9 cellular contexts compared by ENCODE assay signal in the genomic region with DNA sequence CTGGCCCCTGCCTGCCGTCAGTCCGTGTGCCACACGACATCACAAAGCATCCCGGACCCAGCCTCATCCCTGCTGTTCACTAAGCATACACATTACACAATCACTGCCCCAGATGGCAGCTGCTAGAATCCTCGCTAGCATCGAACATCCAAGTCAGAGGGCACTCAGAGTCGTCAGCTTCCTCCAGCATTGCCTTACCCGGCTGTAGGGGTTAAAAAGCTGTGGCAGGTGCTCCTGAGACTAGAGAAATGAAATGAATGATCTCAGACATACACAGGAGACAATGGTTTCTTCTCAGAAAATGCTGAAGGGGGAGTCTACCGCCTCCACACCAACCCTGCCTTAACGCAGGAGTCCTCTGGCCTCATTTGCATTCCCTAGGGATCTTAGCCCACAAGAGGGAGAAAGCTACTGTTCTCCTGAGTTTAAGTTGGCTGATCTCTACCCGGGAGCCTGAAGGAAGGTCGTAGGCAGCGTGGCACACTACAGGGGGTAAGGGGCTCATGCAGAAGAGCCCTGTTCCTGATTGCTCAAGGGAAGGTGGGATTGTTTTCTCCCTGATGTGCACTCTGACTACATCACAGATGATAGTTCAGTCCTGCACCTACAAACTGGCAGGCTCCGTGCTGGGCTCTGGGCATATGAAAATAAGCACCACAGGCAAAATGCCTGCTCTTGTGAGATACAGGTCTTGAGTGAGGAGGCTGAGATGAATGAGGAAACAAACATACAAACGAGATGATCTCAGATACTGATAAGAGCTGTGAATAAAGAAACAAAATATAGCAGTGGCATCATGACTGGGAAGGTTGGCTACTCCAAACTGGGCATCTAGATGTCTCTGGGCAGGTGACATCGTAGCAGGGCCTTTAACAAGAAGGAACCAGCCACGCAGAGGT. TPM values are rescaled to one million over a fixed set of nuclear protein-coding genes. Genes with fewer than 3 reads are reported as not detected.
DNase-seq lines count a peak whose midpoint lies in the region; ATAC-seq and TF ChIP-seq lines count a peak whose summit lies in the region.
"Had no signal": no experiment of that assay in that cellular context is flagged by ENCODE, and none has a peak within 500 bp of the region (broad histone marks: within the 10 kb centered on the region; RNA-seq: fewer than 3 reads in every experiment).

No MANE protein-coding gene starts in this region.

- H3K27ac ChIP-seq in MM.1S (ENCODE audit: low read length), result no peak overlapping the region
- H3K27ac ChIP-seq: SK-N-MC had no signal

- no peak overlapping the region for H3K9ac ChIP-seq in MM.1S (ENCODE audit: low read length)

- H3K4me3 ChIP-seq in MM.1S (ENCODE audit: low read length), result no peak overlapping the region
- H3K4me3 ChIP-seq: SK-N-MC had no signal

- H3K4me3 Mint-ChIP-seq in T-cell, result peak overlapping the region in 2 of 3 donors; percentile 75 to 83

- peaks cover 10% of the 10 kb centered on the region for H4K20me1 ChIP-seq in MM.1S (ENCODE audit: insufficient read depth, low read length)

- DNase-seq in Ammon's horn (ENCODE audit: low spot score) (peak; percentile 54), KBM-7 (peak; percentile 35), T-cell (no peak), left lobe of liver (ENCODE audit: low spot score) (peak; percentile 61), NCI-H1105 (lab: John Stamatoyannopoulos, UW) (no peak), MM.1S (no peak)
- DNase-seq in activated T-cell treated with anti-CD3 and anti-CD28 coated beads, Interleukin-2, amount 50 U/mL, for 48 hours, result no peak

- H3K27me3 Mint-ChIP-seq in T-cell, result no peaks in the 10 kb centered on the region

- H3K27me3 ChIP-seq in MM.1S (replicated peaks; ENCODE audit: insufficient read depth, low read length), result peaks cover 32% of the 10 kb centered on the region

- peak overlapping the region; percentile 75 to 97 for H3K27ac Mint-ChIP-seq in T-cell

- in situ Hi-C loops in KBM-7 (cut with MboI; ENCODE audit: low pct_unique_long_range_greater_than_20kb, low sequenced_read_pairs), result no loop called here

- TF ChIP-seq CTCF in MM.1S (IDR thresholded peaks at IDR 0.05; ENCODE audit: low read length), result no peak

- H3K4me1 Mint-ChIP-seq in T-cell, result peaks cover 60 to 64% (median 61%) of the 10 kb centered on the region in 3 donors

- H3F3A ChIP-seq in MM.1S (ENCODE audit: insufficient read depth, low read length), result peaks cover 8% of the 10 kb centered on the region; the same call in 1 of the 2 replicates

- ATAC-seq in T-cell (replicated peaks in 1 of 4) (no peak), left lobe of liver (peak; percentile 41), HG02938 (IDR thresholded peaks at IDR 0.05; ENCODE audit: unreplicated experiment) (no peak)

- no peaks in the 10 kb centered on the region for H3K36me3 ChIP-seq in MM.1S (replicated peaks; ENCODE audit: insufficient read depth, low read length)

- H3K79me2 ChIP-seq in MM.1S (ENCODE audit: low read length), result peaks cover 17% of the 10 kb centered on the region

- H2AFZ ChIP-seq in MM.1S (ENCODE audit: low read length), result no peak overlapping the region

- POLR2A ChIA-PET in T-cell (lab: Charles Lee), result interaction anchor here in 1 of 2 donors (0.6 kb wide), 1 partner anchor 9 kb away, joined by 3 read pairs; no protein-coding TSS in a partner anchor

- no peak overlapping the region for H3K4me2 ChIP-seq in MM.1S (ENCODE audit: low read depth, low read length)

- H3K4me1 ChIP-seq in MM.1S (ENCODE audit: low read length), result peaks cover 15% of the 10 kb centered on the region

- H3K9me3 Mint-ChIP-seq in T-cell, result no peaks in the 10 kb centered on the region

- no peaks in the 10 kb centered on the region for H3K9me3 ChIP-seq in MM.1S (replicated peaks; ENCODE audit: insufficient read depth, low read length)

- no peaks in the 10 kb centered on the region for H3K36me3 Mint-ChIP-seq in T-cell

- CTCF ChIA-PET in T-cell (lab: Charles Lee), result no interaction called here

- no peaks in the 10 kb centered on the region for H3K9me2 ChIP-seq in MM.1S (replicated peaks; ENCODE audit: insufficient read depth, low read length)

RNA-seq across cellular contexts. Expression of gene KIAA0232, which starts 2.6 kb away (rescaled TPM):
- total RNA-seq in T-cell, result 10 to 100 TPM; 16.5 to 20.9 (median 19.3) TPM
- 16.6 TPM for total RNA-seq in left lobe of liver

Comparison
In these comparisons a context has a peak if more than half of its experiments do, and no peak if none do; other contexts are left out.
1. DNase-seq: peak in Ammon's horn (single experiment), KBM-7 (single experiment) and left lobe of liver (single experiment); none in T-cell (0 of 34), NCI-H1105 (single experiment), activated T-cell treated with anti-CD3 and anti-CD28 coated beads, Interleukin-2, amount 50 U/mL, for 48 hours (0 of 2) and MM.1S (single experiment).